ENCODE assay signal across 32 cellular contexts in the genomic region with DNA sequence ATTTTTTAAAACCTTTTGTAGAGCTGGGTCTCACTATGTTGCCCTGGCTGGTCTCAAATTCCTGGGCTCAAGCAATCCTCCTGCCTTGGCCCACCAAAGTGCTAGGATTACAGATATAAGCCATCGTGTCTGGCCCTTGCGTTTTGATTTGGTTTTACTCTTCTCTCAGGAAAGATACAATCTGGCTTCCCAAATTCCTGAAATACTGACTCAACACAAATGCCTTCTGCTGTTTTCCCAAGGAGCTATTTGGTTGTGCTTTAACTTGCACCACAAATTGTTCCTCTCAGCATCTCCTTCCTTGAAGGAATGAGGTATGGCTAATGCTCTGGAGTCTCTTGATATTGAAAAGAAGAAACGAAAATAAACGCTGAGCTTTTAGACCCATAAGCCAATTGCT.
A peak's percentile ranks its signal among the peaks of the same experiment; 100 is the strongest.
DNase-seq lines count a peak whose midpoint lies in the region; FAIRE-seq and TF ChIP-seq lines count a peak whose summit lies in the region.
"Had no signal": no experiment of that assay in that cellular context is flagged by ENCODE, and none has a peak within 500 bp of the region (broad histone marks: within the 10 kb centered on the region; RNA-seq: fewer than 3 reads in every experiment).

No MANE protein-coding gene starts in this region.

- no peak overlapping the region for H3K4me3 Mint-ChIP-seq in astrocyte (ENCODE audit: unreplicated experiment)
- H3K4me3 Mint-ChIP-seq in type B pancreatic cell: no peak overlapping the region
- H3K4me3 Mint-ChIP-seq: activated T-cell treated with anti-CD3 and anti-CD28 coated beads, Interleukin-2, amount 50 U/mL, for 4 hours; GM23338; natural killer cell treated with Interleukin-12 subunit alpha and Interleukin-12 subunit beta and Interleukin-15 and Interleukin-18, amount 100 ng/mL, for 72 hours; T-helper 17 cell had no signal

- peaks cover 11% of the 10 kb centered on the region for H3K4me1 Mint-ChIP-seq in astrocyte (ENCODE audit: low read depth, unreplicated experiment)
- no peaks in the 10 kb centered on the region for H3K4me1 Mint-ChIP-seq in type B pancreatic cell (ENCODE audit: unreplicated experiment)
- H3K4me1 Mint-ChIP-seq: GM23338, T-helper 17 cell had no signal

- no peaks in the 10 kb centered on the region for H3K79me2 ChIP-seq in astrocyte (ENCODE audit: insufficient read depth, low read length)

- H3K36me3 Mint-ChIP-seq in astrocyte (ENCODE audit: low read depth, unreplicated experiment): no peaks in the 10 kb centered on the region
- no peaks in the 10 kb centered on the region for H3K36me3 Mint-ChIP-seq in type B pancreatic cell
- H3K36me3 Mint-ChIP-seq: natural killer cell treated with Interleukin-12 subunit alpha and Interleukin-12 subunit beta and Interleukin-15 and Interleukin-18, amount 100 ng/mL, for 72 hours had no signal

- no peak for TF ChIP-seq CTCF in astrocyte (IDR thresholded peaks at IDR 0.05; ENCODE audit: insufficient read depth, low read depth, low read length)
- no peak for TF ChIP-seq CTCF in kidney epithelial cell (IDR thresholded peaks at IDR 0.05; ENCODE audit: insufficient read depth, low read length, poor library complexity, severe bottlenecking)
- no peak for TF ChIP-seq CTCF in type B pancreatic cell (conservative IDR thresholded peaks at IDR 0.05)

- H3K4me1 ChIP-seq in astrocyte (ENCODE audit: insufficient read depth, low read length): no peaks in the 10 kb centered on the region
- H3K4me1 ChIP-seq: heart left ventricle, left ventricle myocardium inferior, vagina had no signal

- peaks cover 1% of the 10 kb centered on the region for H3K9me3 Mint-ChIP-seq in astrocyte (ENCODE audit: unreplicated experiment)
- no peaks in the 10 kb centered on the region for H3K9me3 Mint-ChIP-seq in type B pancreatic cell
- H3K9me3 Mint-ChIP-seq: GM23338; natural killer cell treated with Interleukin-12 subunit alpha and Interleukin-12 subunit beta and Interleukin-15 and Interleukin-18, amount 100 ng/mL, for 72 hours had no signal

- H3K9ac ChIP-seq in astrocyte (ENCODE audit: low read length): no peak overlapping the region

- no peaks in the 10 kb centered on the region for H4K20me1 ChIP-seq in astrocyte (ENCODE audit: insufficient read depth, low read length)

- H3K9me3 ChIP-seq in astrocyte (ENCODE audit: insufficient read depth, low read depth, low read length): no peaks in the 10 kb centered on the region
- H3K9me3 ChIP-seq: heart left ventricle, left ventricle myocardium inferior, vagina had no signal

- H3K36me3 ChIP-seq in astrocyte (ENCODE audit: insufficient read depth, low read length) (no peaks in the 10 kb centered on the region), kidney epithelial cell (ENCODE audit: control insufficient read depth, insufficient read depth, low read length) (no peaks in the 10 kb centered on the region)
- H3K36me3 ChIP-seq: heart left ventricle, left ventricle myocardium inferior, vagina had no signal

- H3K27ac ChIP-seq in astrocyte (ENCODE audit: low read depth, low read length): no peak overlapping the region
- H3K27ac ChIP-seq: C4-2B, heart left ventricle, left ventricle myocardium inferior, vagina had no signal

- H3K27me3 Mint-ChIP-seq in astrocyte (ENCODE audit: low read depth, unreplicated experiment) (no peaks in the 10 kb centered on the region), type B pancreatic cell (peaks cover 5% of the 10 kb centered on the region)

- no peak overlapping the region for H3K4me3 ChIP-seq in astrocyte (ENCODE audit: insufficient read depth, low read depth, low read length)
- no peak overlapping the region for H3K4me3 ChIP-seq in kidney epithelial cell (ENCODE audit: low read depth, low read length)
- H3K4me3 ChIP-seq: GM23338, heart left ventricle, K562, left ventricle myocardium inferior, vagina had no signal

- H3K27ac Mint-ChIP-seq in astrocyte (ENCODE audit: unreplicated experiment): peak overlapping the region; percentile 73
- H3K27ac Mint-ChIP-seq in type B pancreatic cell: no peak overlapping the region
- H3K27ac Mint-ChIP-seq: GM23338; natural killer cell treated with Interleukin-12 subunit alpha and Interleukin-12 subunit beta and Interleukin-15 and Interleukin-18, amount 100 ng/mL, for 72 hours; T-helper 17 cell had no signal

- DNase-seq in AG08395 (ENCODE audit: low spot score) (peak; percentile 45), GM04504 (ENCODE audit: low read depth) (peak; percentile 9), astrocyte (ENCODE audit: low read depth) (peak; percentile 75), kidney epithelial cell (ENCODE audit: low read depth) (peak; percentile 9), NCI-H2081 (lab: John Stamatoyannopoulos, UW) (no peak), RKO (ENCODE audit: low spot score) (no peak), type B pancreatic cell (ENCODE audit: extremely low spot score, unreplicated experiment) (no peak), NCI-H146 (lab: John Stamatoyannopoulos, UW) (no peak)
- DNase-seq: activated CD4-positive, alpha-beta T cell treated with anti-CD3 and anti-CD28 coated beads for 4 hours; activated CD8-positive, alpha-beta memory T cell treated with anti-CD3 and anti-CD28 coated beads for 24 hours; activated naive CD4-positive, alpha-beta T cell treated with Interleukin-2 at 50 U/mL for 16 hours; activated T-cell treated with anti-CD3 and anti-CD28 coated beads, Interleukin-2, amount 50 U/mL, for 4 hours; Calu3; central memory CD4-positive, alpha-beta T cell; heart left ventricle; left ventricle myocardium inferior; midbrain; NCI-H1436; NCI-H526; right cardiac atrium; RPMI8226; stimulated activated CD4-positive, alpha-beta T cell treated with anti-CD3 and anti-CD28 coated beads, Interleukin-12 subunit alpha, Interleukin-12 subunit beta, amount 100 ng/mL, for 4 hours; stimulated activated CD4-positive, alpha-beta T cell treated with anti-CD3 and anti-CD28 coated beads, Interleukin-4, amount 100 ng/mL, for 4 hours; stimulated activated naive CD4-positive, alpha-beta T cell; T-helper 17 cell had no signal

- H3K27me3 ChIP-seq in astrocyte (ENCODE audit: insufficient read depth, low read length) (no peaks in the 10 kb centered on the region), kidney epithelial cell (ENCODE audit: control insufficient read depth, insufficient read depth, low read length) (no peaks in the 10 kb centered on the region)
- H3K27me3 ChIP-seq: heart left ventricle, vagina had no signal

- FAIRE-seq in astrocyte (lab: Jason Lieb, UNC): peak; percentile 9
- FAIRE-seq: endothelial cell of umbilical vein, GM18507, K562 had no signal

- no peak overlapping the region for H2AFZ ChIP-seq in astrocyte (ENCODE audit: low read depth, low read length)
- H2AFZ ChIP-seq: GM23338 had no signal

- no peak overlapping the region for H3K4me2 ChIP-seq in astrocyte (ENCODE audit: low read length)
- H3K4me2 ChIP-seq: GM23338 had no signal

Comparison
In these comparisons a context has a peak if more than half of its experiments do, and no peak if none do; other contexts are left out.
1. DNase-seq: peak in AG08395 (single experiment), GM04504 (single experiment), astrocyte (single experiment) and kidney epithelial cell (single experiment); none in NCI-H2081 (0 of 2), RKO (single experiment), type B pancreatic cell (single experiment) and NCI-H146 (single experiment).